ENCODE assay signal across 14 cellular contexts in the genomic region with DNA sequence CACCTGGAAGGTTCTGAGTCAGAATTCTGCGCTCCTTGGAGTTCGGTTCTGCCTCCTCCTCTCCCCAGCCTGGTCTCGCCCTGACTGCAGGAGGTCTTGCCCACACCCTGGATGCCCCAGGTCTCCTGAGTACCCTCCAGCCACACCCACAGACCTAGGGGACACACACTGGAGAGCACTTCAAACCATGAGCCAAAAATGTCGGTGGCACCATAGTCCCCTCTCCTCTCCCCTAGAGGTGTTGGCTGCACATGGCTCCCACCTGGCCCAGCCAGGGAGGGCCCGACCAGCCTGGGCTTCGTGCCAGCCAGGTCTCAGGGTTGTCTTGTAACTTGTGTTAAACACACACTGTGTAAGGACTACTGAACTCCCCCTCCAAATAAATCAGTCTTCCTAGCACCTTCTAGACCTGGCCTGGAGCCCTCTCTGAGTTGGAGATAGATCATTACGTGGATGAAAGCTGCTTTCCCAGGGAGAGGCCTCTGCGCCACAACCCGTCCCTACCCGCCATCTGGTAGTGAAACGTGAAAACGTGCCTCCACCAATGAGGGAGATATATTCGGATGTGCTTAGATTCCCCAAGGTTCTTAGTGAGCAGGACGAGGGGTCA.
"Had no signal": no experiment of that assay in that cellular context is flagged by ENCODE, and none has a peak within 500 bp of the region (broad histone marks: within the 10 kb centered on the region; RNA-seq: fewer than 3 reads in every experiment).

No MANE protein-coding gene starts in this region.

- H3K4me3 ChIP-seq: gastroesophageal sphincter, upper lobe of left lung had no signal

- H3K4me1 Mint-ChIP-seq: memory B cell had no signal

- H3K27ac Mint-ChIP-seq: activated naive CD4-positive, alpha-beta T cell treated with anti-CD3 and anti-CD28 coated beads, Interleukin-2, amount 50 U/mL, for 24 hours; memory B cell; T-helper 2 cell treated with Interferon-gamma antibody and Interleukin-4, amounts not matched to agents 5 μg/mL and 100 μg/mL, for 36 hours had no signal

- DNase-seq: activated CD4-positive, alpha-beta T cell treated with anti-CD3 and anti-CD28 coated beads, Interleukin-2, amount 50 U/mL, for 4 hours; activated effector memory CD4-positive, alpha-beta T cell treated with Interleukin-2 at 50 U/mL for 16 hours; activated T-cell treated with anti-CD3 and anti-CD28 coated beads, Interleukin-2, amount 50 U/mL, for 1 hour; central memory CD4-positive, alpha-beta T cell; cortex of kidney; effector memory CD4-positive, alpha-beta T cell; substantia nigra had no signal

- H3K4me3 Mint-ChIP-seq: activated naive CD4-positive, alpha-beta T cell treated with anti-CD3 and anti-CD28 coated beads, Interleukin-2, amount 50 U/mL, for 24 hours; memory B cell; T-helper 2 cell treated with Interferon-gamma antibody and Interleukin-4, amounts not matched to agents 5 μg/mL and 100 μg/mL, for 36 hours had no signal

- H3K27me3 ChIP-seq: gastroesophageal sphincter, upper lobe of left lung had no signal

- FAIRE-seq: small intestine had no signal

- H3K27ac ChIP-seq: upper lobe of left lung had no signal

- ATAC-seq: activated CD4-positive, CD25-positive, alpha-beta regulatory T cell treated with anti-CD3 and anti-CD28 coated beads, Interleukin-2, amount 50 U/mL, for 24 hours had no signal

- H3K36me3 Mint-ChIP-seq: activated naive CD4-positive, alpha-beta T cell treated with anti-CD3 and anti-CD28 coated beads, Interleukin-2, amount 50 U/mL, for 24 hours; memory B cell had no signal

- H3K9me3 ChIP-seq: gastroesophageal sphincter, upper lobe of left lung had no signal

- H3K9me3 Mint-ChIP-seq: activated naive CD4-positive, alpha-beta T cell treated with anti-CD3 and anti-CD28 coated beads, Interleukin-2, amount 50 U/mL, for 24 hours; memory B cell; T-helper 2 cell treated with Interferon-gamma antibody and Interleukin-4, amounts not matched to agents 5 μg/mL and 100 μg/mL, for 36 hours had no signal

- H3K27me3 Mint-ChIP-seq: activated naive CD4-positive, alpha-beta T cell treated with anti-CD3 and anti-CD28 coated beads, Interleukin-2, amount 50 U/mL, for 24 hours; memory B cell had no signal
